ENCODE assay signal across 8 cellular contexts in genomic region chr5:43041669-43042175, GRCh38. TPM values are rescaled to one million over a fixed set of nuclear protein-coding genes. Genes with fewer than 3 reads are reported as not detected.
DNase-seq lines count a peak whose midpoint lies in the region; ATAC-seq and TF ChIP-seq lines count a peak whose summit lies in the region.

No MANE protein-coding gene starts in this region.

- no peaks in the 10 kb centered on the region for H3K9me3 Mint-ChIP-seq in activated T-helper 2 cell treated with anti-CD3 and anti-CD28 coated beads, Interferon-gamma antibody, Interleukin-2, Interleukin-4, amounts not matched to agents 10 μg/mL and 5 μg/mL and 100 μg/mL, durations not matched to agents 14 hours and 24 hours and 36 hours
- no peaks in the 10 kb centered on the region for H3K9me3 Mint-ChIP-seq in osteocyte (ENCODE audit: unreplicated experiment)

- H3K4me3 Mint-ChIP-seq in activated T-helper 2 cell treated with anti-CD3 and anti-CD28 coated beads, Interferon-gamma antibody, Interleukin-2, Interleukin-4, amounts not matched to agents 10 μg/mL and 5 μg/mL and 100 μg/mL, durations not matched to agents 14 hours and 24 hours and 36 hours (ENCODE audit: low read depth): peak overlapping the region; percentile 92
- H3K4me3 Mint-ChIP-seq in osteocyte (ENCODE audit: unreplicated experiment): peak overlapping the region; percentile 85

- H3K36me3 Mint-ChIP-seq in activated T-helper 2 cell treated with anti-CD3 and anti-CD28 coated beads, Interferon-gamma antibody, Interleukin-2, Interleukin-4, amounts not matched to agents 10 μg/mL and 5 μg/mL and 100 μg/mL, durations not matched to agents 14 hours and 24 hours and 36 hours (ENCODE audit: low read depth): peaks cover 11% of the 10 kb centered on the region
- peaks cover 2% of the 10 kb centered on the region for H3K36me3 Mint-ChIP-seq in osteocyte (ENCODE audit: unreplicated experiment)

- no peak for TF ChIP-seq CTCF in osteocyte (IDR thresholded peaks at IDR 0.05)

- peak overlapping the region; percentile 97 for H3K27ac Mint-ChIP-seq in activated T-helper 2 cell treated with anti-CD3 and anti-CD28 coated beads, Interferon-gamma antibody, Interleukin-2, Interleukin-4, amounts not matched to agents 10 μg/mL and 5 μg/mL and 100 μg/mL, durations not matched to agents 14 hours and 24 hours and 36 hours
- peak overlapping the region; percentile 99 for H3K27ac Mint-ChIP-seq in osteocyte (ENCODE audit: unreplicated experiment)

- H3K4me1 Mint-ChIP-seq in activated T-helper 2 cell treated with anti-CD3 and anti-CD28 coated beads, Interferon-gamma antibody, Interleukin-2, Interleukin-4, amounts not matched to agents 10 μg/mL and 5 μg/mL and 100 μg/mL, durations not matched to agents 14 hours and 24 hours and 36 hours (ENCODE audit: low read depth): peaks cover 42% of the 10 kb centered on the region
- H3K4me1 Mint-ChIP-seq in osteocyte (ENCODE audit: unreplicated experiment): peaks cover 50% of the 10 kb centered on the region

- no peaks in the 10 kb centered on the region for H3K27me3 Mint-ChIP-seq in activated T-helper 2 cell treated with anti-CD3 and anti-CD28 coated beads, Interferon-gamma antibody, Interleukin-2, Interleukin-4, amounts not matched to agents 10 μg/mL and 5 μg/mL and 100 μg/mL, durations not matched to agents 14 hours and 24 hours and 36 hours (ENCODE audit: low read depth)
- no peaks in the 10 kb centered on the region for H3K27me3 Mint-ChIP-seq in osteocyte (ENCODE audit: unreplicated experiment)

- intact Hi-C loops in activated T-helper 2 cell treated with anti-CD3 and anti-CD28 coated beads, Interferon-gamma antibody, Interleukin-2, Interleukin-4, amounts not matched to agents 10 μg/mL and 5 μg/mL and 100 μg/mL, durations not matched to agents 14 hours and 24 hours and 36 hours (cut with micrococcal nuclease): loop anchor here (2.0 kb wide), 2 partner anchors 63 to 443 kb away; no protein-coding TSS in a partner anchor
- intact Hi-C loops in head of caudate nucleus (cut with DNase I): loop anchor here (1.0 to 10.0 kb wide), 3 partner anchors 24 to 137 kb away; no protein-coding TSS in a partner anchor

- ATAC-seq in GM19324 (IDR thresholded peaks at IDR 0.05; ENCODE audit: low FRiP score, unreplicated experiment) (peak; percentile 33), HG03378 (IDR thresholded peaks at IDR 0.05; ENCODE audit: unreplicated experiment) (peak; percentile 2)

- DNase-seq in C1 segment of cervical spinal cord (lab: John Stamatoyannopoulos, UW): peak in 9 of 14 donors; percentile 62 to 89 (median 70)
- DNase-seq in NOMO-1 (lab: John Stamatoyannopoulos, UW; ENCODE audit: unreplicated experiment in 2 of 2): peak; percentile 85 to 88
- DNase-seq in activated T-helper 2 cell treated with anti-CD3 and anti-CD28 coated beads, Interferon-gamma antibody, Interleukin-2, Interleukin-4, amounts not matched to agents 10 μg/mL and 5 μg/mL and 100 μg/mL, durations not matched to agents 14 hours and 24 hours and 36 hours (ENCODE audit: low spot score): no peak
- peak in 29 of 42 donors; percentile 42 to 86 (median 64) for DNase-seq in head of caudate nucleus
- no peak for DNase-seq in osteocyte (ENCODE audit: extremely low spot score, unreplicated experiment)
- DNase-seq in GM03348 (ENCODE audit: low spot score): no peak

RNA-seq across cellular contexts. Expression of gene ANXA2R, which starts 1.6 kb away (rescaled TPM):
- 2.1 and 2.5 TPM in 2 replicates for total RNA-seq in activated T-helper 2 cell treated with anti-CD3 and anti-CD28 coated beads, Interferon-gamma antibody, Interleukin-2, Interleukin-4, amounts not matched to agents 10 μg/mL and 5 μg/mL and 100 μg/mL, durations not matched to agents 14 hours and 24 hours and 36 hours
- total RNA-seq in osteocyte: 5.2 and 5.3 TPM in 2 replicates

Comparison
In these comparisons a context has a peak if more than half of its experiments do, and no peak if none do; other contexts are left out.
1. DNase-seq: peak in C1 segment of cervical spinal cord (9 of 14), NOMO-1 (2 of 2) and head of caudate nucleus (29 of 42); none in activated T-helper 2 cell treated with anti-CD3 and anti-CD28 coated beads, Interferon-gamma antibody, Interleukin-2, Interleukin-4, amounts not matched to agents 10 μg/mL and 5 μg/mL and 100 μg/mL, durations not matched to agents 14 hours and 24 hours and 36 hours (single experiment), osteocyte (single experiment) and GM03348 (single experiment).